Comparison of ENCODE assay signal across 6 cellular contexts in the genomic region with DNA sequence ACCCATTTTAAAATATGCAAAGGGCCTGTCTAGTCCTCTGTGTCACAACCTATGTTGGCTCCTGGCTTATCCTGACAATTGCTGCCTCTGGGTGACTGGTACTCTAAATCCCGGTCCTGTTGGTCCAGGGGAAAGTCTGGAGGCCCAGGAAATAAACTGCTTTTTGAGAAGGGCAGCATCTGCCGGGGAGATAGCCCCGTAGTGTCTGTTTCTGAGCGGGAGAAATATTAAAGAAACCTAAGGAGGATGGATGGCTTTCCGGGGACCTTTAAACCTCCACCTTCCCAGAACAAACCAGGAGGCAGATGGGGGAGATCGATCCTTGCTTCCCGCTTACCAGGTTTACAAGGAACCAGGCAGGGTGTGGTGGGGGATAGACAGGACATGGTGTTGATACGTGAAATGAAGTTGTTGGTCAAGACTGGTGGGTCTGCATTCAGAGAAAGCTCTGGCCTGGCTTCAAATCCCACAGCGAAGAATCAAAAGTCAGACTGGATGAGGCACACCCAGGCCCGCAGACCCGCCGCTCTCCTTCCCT. TPM values are rescaled to one million over a fixed set of nuclear protein-coding genes. Genes with fewer than 3 reads are reported as not detected.
A peak's percentile ranks its signal among the peaks of the same experiment; 100 is the strongest.
DNase-seq lines count a peak whose midpoint lies in the region; ATAC-seq, FAIRE-seq and TF ChIP-seq lines count a peak whose summit lies in the region.

No MANE protein-coding gene starts in this region.

- POLR2A ChIA-PET in GM10248 (lab: Yijun Ruan, JAX): no interaction called here

- ATAC-seq in pancreas: no peak
- ATAC-seq in GM18511 (IDR thresholded peaks at IDR 0.05; ENCODE audit: unreplicated experiment): no peak

- H3K4me1 ChIP-seq in HUES64 (ENCODE audit: insufficient read depth, low read length) (peaks cover 31% of the 10 kb centered on the region), pancreas (no peaks in the 10 kb centered on the region)

- DNase-seq in dorsolateral prefrontal cortex (no peak), pancreas (no peak), Ammon's horn (ENCODE audit: low spot score) (no peak), GM10248 (ENCODE audit: extremely low spot score) (no peak)

- H3K27me3 ChIP-seq in HUES64 (ENCODE audit: insufficient read depth, low read length): peaks cover 93% of the 10 kb centered on the region
- H3K27me3 ChIP-seq in dorsolateral prefrontal cortex: peaks cover 10 to 100% (median 91%) of the 10 kb centered on the region in 45 donors
- peaks cover 0 to 32% (median 0%) of the 10 kb centered on the region in 4 donors for H3K27me3 ChIP-seq in pancreas

- no peak overlapping the region; the same call in 1 of the 2 replicates for H3K9ac ChIP-seq in HUES64 (ENCODE audit: low read depth, low read length)

- CTCF ChIA-PET in GM10248 (lab: Yijun Ruan, JAX): interaction anchor here (0.8 to 1.7 kb wide), 2 partner anchors 60 to 461 kb away, joined by 3 read pairs; no protein-coding TSS in a partner anchor

- H3K4me3 ChIP-seq in HUES64 (ENCODE audit: low read length): peak overlapping the region; percentile 53
- peak overlapping the region in 43 of 59 donors; percentile 7 to 59 (median 36) for H3K4me3 ChIP-seq in dorsolateral prefrontal cortex
- H3K4me3 ChIP-seq in pancreas: peak overlapping the region; percentile 8 to 54 (median 25)

- WGBS in HUES64: 68% methylated on average over 11 of the region's 12 CpGs
- whole genome bisulfite sequencing in pancreas, 2 donors: 33 to 39% methylated on average over 12 of the region's 12 CpGs

- H3K27ac ChIP-seq in HUES64 (ENCODE audit: low read depth, low read length) (no peak overlapping the region), dorsolateral prefrontal cortex (no peak overlapping the region), pancreas (peak overlapping the region in 2 of 4 donors; percentile 70 to 72)

- no peak for FAIRE-seq in pancreas (lab: Jason Lieb, UNC)

- intact Hi-C loops in dorsolateral prefrontal cortex (cut with DNase I): no loop called here
- intact Hi-C loops in pancreas (cut with DNase I): no loop called here

- TF ChIP-seq CTCF in dorsolateral prefrontal cortex (IDR thresholded peaks at IDR 0.05 in 54 of 56, conservative IDR thresholded peaks at IDR 0.05 in 2 of 56; ENCODE audit: low read depth in 1 of 56, partially characterized antibody in 56 of 56): no peak
- TF ChIP-seq CTCF in pancreas (IDR thresholded peaks at IDR 0.05): no peak
- no peak for TF ChIP-seq CTCF in GM10248 (IDR thresholded peaks at IDR 0.05; ENCODE audit: control extremely low read depth, extremely low read depth, low read depth, missing control alignments)

- no peaks in the 10 kb centered on the region for H3K36me3 ChIP-seq in HUES64 (ENCODE audit: insufficient read depth, low read length)
- H3K36me3 ChIP-seq in pancreas: no peaks in the 10 kb centered on the region

- H3K9me3 ChIP-seq in HUES64 (ENCODE audit: insufficient read depth, low read depth, low read length): no peaks in the 10 kb centered on the region
- no peaks in the 10 kb centered on the region for H3K9me3 ChIP-seq in pancreas

RNA-seq across cellular contexts. Expression of a gene that starts 3.8 kb away (rescaled TPM):
- polyA plus RNA-seq in HUES64 (2013, experiment 1 of 2): 24.6 TPM
- 44.5 TPM for polyA plus RNA-seq in HUES64 (2013, experiment 2 of 2)
- total RNA-seq in dorsolateral prefrontal cortex (1 to 10 TPM in 8 of 120 experiments, under 1 TPM in 20, not detected in 92; 0.26 to 1.7 (median 0.62) TPM), pancreas (1 to 10 TPM in 3 of 6 donors, under 1 TPM in 3; 0.39 to 5.1 (median 1.3) TPM)
- 1 to 10 TPM; 2.2 to 4.6 TPM for polyA plus RNA-seq in pancreas

RNA-seq across cellular contexts. Expression of a gene that starts 10.3 kb away (rescaled TPM):
- 16.3 TPM for polyA plus RNA-seq in HUES64 (2013, experiment 1 of 2)
- polyA plus RNA-seq in HUES64 (2013, experiment 2 of 2): 23.6 TPM
- total RNA-seq in dorsolateral prefrontal cortex (not detected), pancreas (not detected)
- not detected for polyA plus RNA-seq in pancreas

RNA-seq across cellular contexts. Expression of a gene that starts 37.0 kb away (rescaled TPM):
- polyA plus RNA-seq in HUES64 (2013, experiment 1 of 2): 0.45 TPM
- 0.95 TPM for polyA plus RNA-seq in HUES64 (2013, experiment 2 of 2)
- total RNA-seq in dorsolateral prefrontal cortex (under 1 TPM in 9 of 120 experiments, not detected in 111; 0.13 to 0.32 (median 0.21) TPM), pancreas (1 to 10 TPM in 1 of 6 donors, under 1 TPM in 5; 0.22 to 2.5 (median 0.57) TPM)
- polyA plus RNA-seq in pancreas: under 1 TPM; 0.89 to 0.91 TPM

RNA-seq across cellular contexts. Expression of a gene that starts 48.9 kb away (rescaled TPM):
- polyA plus RNA-seq in HUES64 (2013, experiment 1 of 2): 3.7 TPM
- polyA plus RNA-seq in HUES64 (2013, experiment 2 of 2): 9.1 TPM
- total RNA-seq in dorsolateral prefrontal cortex: 1 to 10 TPM in 2 of 120 experiments, under 1 TPM in 18, not detected in 100; 0.11 to 1.4 (median 0.58) TPM
- 1 to 10 TPM; 1.1 to 5.6 (median 1.6) TPM for total RNA-seq in pancreas
- 1 to 10 TPM; 3.3 to 5.6 TPM for polyA plus RNA-seq in pancreas

RNA-seq across cellular contexts. Expression of a gene that starts 52.5 kb away (rescaled TPM):
- 0.40 TPM for polyA plus RNA-seq in HUES64 (2013, experiment 1 of 2)
- polyA plus RNA-seq in HUES64 (2013, experiment 2 of 2): 0.63 TPM
- total RNA-seq in dorsolateral prefrontal cortex: under 1 TPM in 1 of 120 experiments, not detected in 119; 0.23 TPM
- under 1 TPM; 0.19 to 0.90 (median 0.26) TPM for total RNA-seq in pancreas
- polyA plus RNA-seq in pancreas: 1 to 10 TPM in 1 of 2 donors, under 1 TPM in 1; 0.80 to 1.0 TPM
